Comparison of ENCODE assay signal across 35 cellular contexts in genomic region chr5:137533963-137534362, GRCh38.
"Had no signal": no experiment of that assay in that cellular context is flagged by ENCODE, and none has a peak within 500 bp of the region (broad histone marks: within the 10 kb centered on the region; RNA-seq: fewer than 3 reads in every experiment).

No MANE protein-coding gene starts in this region.

- DNase-seq: Karpas-422, Kasumi-1, MG63, MM.1S, MV-4-11, NCI-H1048, NCI-H1092, NCI-H1092 treated with DMSO at 0.1 percent for 48 hours, NCI-H1105, NCI-H1105 treated with DMSO at 0.1 percent for 48 hours, NCI-H1417, NCI-H1417 treated with DMSO at 0.1 percent for 48 hours, NCI-H1436, NCI-H1436 treated with DMSO at 0.1 percent for 48 hours, NCI-H146, NCI-H1694, NCI-H1694 treated with DMSO at 0.1 percent for 48 hours, NCI-H187, NCI-H187 treated with DMSO at 0.1 percent for 48 hours, NCI-H1930, NCI-H2029, NCI-H2029 treated with DMSO at 0.1 percent for 48 hours, NCI-H2081, NCI-H2081 treated with DMSO at 0.1 percent for 48 hours, NCI-H2107, NCI-H2171, NCI-H2171 treated with DMSO at 0.1 percent for 48 hours, NCI-H2227 treated with DMSO at 0.1 percent for 48 hours, NCI-H226, NCI-H345, NCI-H446, NCI-H446 treated with DMSO at 0.1 percent for 48 hours, NCI-H510A, NCI-H510A treated with DMSO at 0.1 percent for 48 hours, NCI-H524 had no signal

- H3K4me3 ChIP-seq: MG63 had no signal

- H3K36me3 ChIP-seq: MG63 had no signal
